In the genomic region with DNA sequence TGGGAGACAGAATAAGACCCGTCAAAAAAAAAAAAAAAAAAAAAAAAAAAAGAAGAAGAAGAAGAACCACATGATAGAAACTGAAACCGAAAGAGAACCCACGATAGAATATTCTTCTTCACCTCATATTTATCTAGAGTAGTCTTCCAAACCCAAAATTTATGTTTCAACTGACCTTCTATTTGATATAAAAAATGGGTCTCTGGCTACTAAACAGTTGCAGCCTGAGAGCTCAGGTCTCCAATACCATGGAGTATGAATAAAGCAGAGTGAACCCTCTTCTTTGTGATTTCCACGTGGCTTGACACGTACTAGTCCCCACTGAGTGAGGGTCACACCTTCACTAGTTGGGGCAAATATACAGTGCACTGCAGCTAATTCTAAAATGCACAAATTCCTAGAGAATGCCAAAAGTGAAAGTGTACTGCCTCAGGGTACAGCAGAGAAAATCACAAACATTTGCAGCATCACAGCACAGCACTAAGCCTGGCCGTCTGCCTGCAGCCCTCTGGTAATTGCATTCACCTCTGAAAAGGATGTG, we compare ENCODE assay signal across 8 cellular contexts. TPM values are rescaled to one million over a fixed set of nuclear protein-coding genes. Genes with fewer than 3 reads are reported as not detected.
DNase-seq lines count a peak whose midpoint lies in the region; ATAC-seq and TF ChIP-seq lines count a peak whose summit lies in the region.

No MANE protein-coding gene starts in this region.

- intact Hi-C loops in esophagus muscularis mucosa (cut with DNase I) = no loop called here

- no peak for TF ChIP-seq POLR2A in esophagus muscularis mucosa (IDR thresholded peaks at IDR 0.05; ENCODE audit: low read depth)

- ATAC-seq in GM21515 (IDR thresholded peaks at IDR 0.05; ENCODE audit: unreplicated experiment) (peak; percentile 58), thoracic aorta (ENCODE audit: insufficient number of reproducible peaks, low FRiP score, low read depth) (no peak)

- no peak for TF ChIP-seq EP300 in esophagus muscularis mucosa (IDR thresholded peaks at IDR 0.05)

- H3K27me3 ChIP-seq in OCI-LY3 (ENCODE audit: low read depth, low read length) (no peaks in the 10 kb centered on the region), esophagus muscularis mucosa (no peaks in the 10 kb centered on the region), thoracic aorta (replicated peaks; ENCODE audit: insufficient read depth) (no peaks in the 10 kb centered on the region)

- peak overlapping the region; percentile 77 for H3K4me3 ChIP-seq in OCI-LY3 (ENCODE audit: low read length)
- peak overlapping the region; percentile 30 to 48 (median 36) for H3K4me3 ChIP-seq in esophagus muscularis mucosa
- peak overlapping the region; percentile 64 for H3K4me3 ChIP-seq in thoracic aorta

- peak; percentile 24 for DNase-seq in COLO829 (ENCODE audit: low spot score)
- no peak for DNase-seq in esophagus muscularis mucosa (ENCODE audit: extremely low spot score)
- no peak for DNase-seq in thoracic aorta (ENCODE audit: low spot score)
- DNase-seq in stimulated activated naive CD4-positive, alpha-beta T cell treated with Interleukin-2 at 50 U/mL for 16 hours (lab: John Stamatoyannopoulos, UW) = no peak
- DNase-seq in medulla oblongata (ENCODE audit: extremely low spot score) = no peak
- no peak for DNase-seq in RWPE1 (ENCODE audit: low spot score)

- H3K9ac ChIP-seq in OCI-LY3 (ENCODE audit: low read length) = peak overlapping the region; percentile 63

- 0 out of 2 replicates have a peak, but pooled peaks cover 4% of the 10 kb centered on the region for H3K9me3 ChIP-seq in OCI-LY3 (ENCODE audit: insufficient read depth, low read length)
- no peaks in the 10 kb centered on the region for H3K9me3 ChIP-seq in esophagus muscularis mucosa
- H3K9me3 ChIP-seq in thoracic aorta = peaks cover 3% of the 10 kb centered on the region

- peak overlapping the region; percentile 100 for H2AFZ ChIP-seq in OCI-LY3 (ENCODE audit: low read depth, low read length)

- H3K79me2 ChIP-seq in OCI-LY3 (ENCODE audit: low read length) = no peaks in the 10 kb centered on the region

- POLR2A ChIA-PET in RWPE1 (lab: Yijun Ruan, JAX; ENCODE audit: low non-redundant PET) = no interaction called here

- no peak for TF ChIP-seq CTCF in OCI-LY3 (IDR thresholded peaks at IDR 0.05; ENCODE audit: low read depth, low read length)
- no peak for TF ChIP-seq CTCF in esophagus muscularis mucosa (IDR thresholded peaks at IDR 0.05)
- TF ChIP-seq CTCF in thoracic aorta (IDR thresholded peaks at IDR 0.05) = no peak
- no peak for TF ChIP-seq CTCF in RWPE1 (conservative IDR thresholded peaks at IDR 0.05; ENCODE audit: low read depth)

- H3K4me1 ChIP-seq in OCI-LY3 (ENCODE audit: low read length) (peaks cover 21% of the 10 kb centered on the region), esophagus muscularis mucosa (no peaks in the 10 kb centered on the region), thoracic aorta (ENCODE audit: control insufficient read depth in 1 of 2, low read depth in 2 of 2) (peaks cover 0 to 3% of the 10 kb centered on the region in 2 donors)

- 56% methylated on average over 5 of the region's 6 CpGs for WGBS in esophagus muscularis mucosa

- no peaks in the 10 kb centered on the region for H3K36me3 ChIP-seq in OCI-LY3 (replicated peaks; ENCODE audit: low read depth, low read length)
- H3K36me3 ChIP-seq in esophagus muscularis mucosa = no peaks in the 10 kb centered on the region
- H3K36me3 ChIP-seq in thoracic aorta = no peaks in the 10 kb centered on the region

- H3K4me2 ChIP-seq in OCI-LY3 (ENCODE audit: low read length) = peak overlapping the region; percentile 99

- no peaks in the 10 kb centered on the region for H4K20me1 ChIP-seq in OCI-LY3 (ENCODE audit: insufficient read depth, low read length)

- CTCF ChIA-PET in RWPE1 (lab: Yijun Ruan, JAX) = interaction anchor here (0.7 kb wide), 1 partner anchor 39 kb away, joined by 6 read pairs; no protein-coding TSS in a partner anchor

- H3K27ac ChIP-seq in OCI-LY3 (ENCODE audit: low read length) = peak overlapping the region; percentile 47
- H3K27ac ChIP-seq in esophagus muscularis mucosa (replicated peaks in 1 of 4) = no peak overlapping the region
- no peak overlapping the region for H3K27ac ChIP-seq in thoracic aorta
- H3K27ac ChIP-seq in RWPE1 = no peak overlapping the region

RNA-seq across cellular contexts. Expression of a gene that starts 30.8 kb away (rescaled TPM):
- 1 to 10 TPM; 4.2 to 5.6 (median 4.7) TPM for total RNA-seq in esophagus muscularis mucosa
- total RNA-seq in thoracic aorta = 1 to 10 TPM; 2.6 to 6.3 TPM
